Comparison of ENCODE assay signal across 18 cellular contexts in genomic region chr16:11963706-11964105, GRCh38. TPM values are rescaled to one million over a fixed set of nuclear protein-coding genes. Genes with fewer than 3 reads are reported as not detected.
"Had no signal": no experiment of that assay in that cellular context is flagged by ENCODE, and none has a peak within 500 bp of the region (broad histone marks: within the 10 kb centered on the region; RNA-seq: fewer than 3 reads in every experiment).

No MANE protein-coding gene starts in this region.

- DNase-seq: activated CD4-positive, alpha-beta T cell treated with anti-CD3 and anti-CD28 coated beads for 48 hours; activated CD8-positive, alpha-beta memory T cell treated with anti-CD3 and anti-CD28 coated beads, Interleukin-2, amount 50 U/mL, for 48 hours; activated CD8-positive, alpha-beta T cell treated with anti-CD3 and anti-CD28 coated beads, Interleukin-2, amount 10 ng/mL, durations not matched to agents 7 days and 5 days; activated naive CD8-positive, alpha-beta T cell treated with anti-CD3 and anti-CD28 coated beads, Interleukin-2, amount 10 ng/mL, durations not matched to agents 7 days and 5 days; anterior cingulate cortex; dorsolateral prefrontal cortex; glutamatergic neuron; immature natural killer cell; left cardiac atrium; lower lobe of right lung; midbrain; pancreas; tibial artery had no signal

- H3K36me3 ChIP-seq: lower lobe of right lung, pancreas, tibial artery, vagina had no signal

- H3K36me3 Mint-ChIP-seq: activated naive CD8-positive, alpha-beta T cell treated with anti-CD3 and anti-CD28 coated beads, Interleukin-2, amount 10 ng/mL, durations not matched to agents 7 days and 5 days had no signal

- H3K27ac ChIP-seq: lower lobe of right lung, pancreas, tibial artery, vagina had no signal

- H3K4me1 ChIP-seq: lower lobe of right lung, pancreas, tibial artery, vagina had no signal

- H3K4me1 Mint-ChIP-seq: activated naive CD8-positive, alpha-beta T cell treated with anti-CD3 and anti-CD28 coated beads, Interleukin-2, amount 10 ng/mL, durations not matched to agents 7 days and 5 days; immature natural killer cell had no signal

- ATAC-seq: activated CD8-positive, alpha-beta T cell treated with anti-CD3 and anti-CD28 coated beads, Interleukin-2, amount 10 ng/mL, durations not matched to agents 7 days and 5 days; esophagus mucosa; left cardiac atrium; lower lobe of right lung; pancreas had no signal

- H3K9me3 ChIP-seq: lower lobe of right lung, pancreas, tibial artery, vagina had no signal

- H3K4me3 Mint-ChIP-seq: activated CD8-positive, alpha-beta T cell treated with anti-CD3 and anti-CD28 coated beads, Interleukin-2, amount 10 ng/mL, durations not matched to agents 7 days and 5 days; activated naive CD8-positive, alpha-beta T cell treated with anti-CD3 and anti-CD28 coated beads, Interleukin-2, amount 10 ng/mL, durations not matched to agents 7 days and 5 days; immature natural killer cell had no signal

- H3K27ac Mint-ChIP-seq: activated CD8-positive, alpha-beta T cell treated with anti-CD3 and anti-CD28 coated beads, Interleukin-2, amount 10 ng/mL, durations not matched to agents 7 days and 5 days; activated naive CD8-positive, alpha-beta T cell treated with anti-CD3 and anti-CD28 coated beads, Interleukin-2, amount 10 ng/mL, durations not matched to agents 7 days and 5 days; immature natural killer cell had no signal

- H3K9me3 Mint-ChIP-seq: activated naive CD8-positive, alpha-beta T cell treated with anti-CD3 and anti-CD28 coated beads, Interleukin-2, amount 10 ng/mL, durations not matched to agents 7 days and 5 days; immature natural killer cell had no signal

- H3K27me3 ChIP-seq: dorsolateral prefrontal cortex, pancreas, vagina had no signal

- H3K4me3 ChIP-seq: dorsolateral prefrontal cortex, lower lobe of right lung, pancreas, tibial artery, vagina had no signal

RNA-seq across cellular contexts. Expression of gene TNFRSF17, which starts 1.3 kb away (rescaled TPM):
- total RNA-seq: activated CD8-positive, alpha-beta T cell treated with anti-CD3 and anti-CD28 coated beads, Interleukin-2, amount 10 ng/mL, durations not matched to agents 7 days and 5 days; activated naive CD8-positive, alpha-beta T cell treated with anti-CD3 and anti-CD28 coated beads, Interleukin-2, amount 10 ng/mL, durations not matched to agents 7 days and 5 days; dorsolateral prefrontal cortex; fibroblast of villous mesenchyme; left cardiac atrium; renal cortical epithelial cell; skeletal muscle tissue; vagina had no signal
- polyA plus RNA-seq: immature natural killer cell, pancreas had no signal
